In genomic region chr6:74606488-74607135, GRCh38 we compare ENCODE assay signal across 12 cellular contexts.
DNase-seq lines count a peak whose midpoint lies in the region; ATAC-seq and TF ChIP-seq lines count a peak whose summit lies in the region.
"Had no signal": no experiment of that assay in that cellular context is flagged by ENCODE, and none has a peak within 500 bp of the region (broad histone marks: within the 10 kb centered on the region; RNA-seq: fewer than 3 reads in every experiment).

No MANE protein-coding gene starts in this region.

- no peak for TF ChIP-seq CTCF in foreskin fibroblast (IDR thresholded peaks at IDR 0.05; ENCODE audit: low read depth, low read length)
- no peak for TF ChIP-seq CTCF in thyroid gland (IDR thresholded peaks at IDR 0.05)

- DNase-seq in GM04504 (ENCODE audit: low read depth) (peak; percentile 85), foreskin fibroblast (peak; percentile 90 to 95), sciatic nerve (ENCODE audit: low spot score) (no peak), DMS114 treated with DMSO at 0.1 percent for 48 hours (lab: John Stamatoyannopoulos, UW; ENCODE audit: unreplicated experiment) (no peak), thyroid gland (no peak), activated T-cell treated with anti-CD3 and anti-CD28 coated beads for 4 hours (no peak)
- DNase-seq: DMS79, NCI-H187 treated with DMSO at 0.1 percent for 48 hours, nucleus accumbens, T-helper 1 cell had no signal

- no peaks in the 10 kb centered on the region for H3K27me3 ChIP-seq in thyroid gland

- H3K36me3 ChIP-seq in thyroid gland = no peaks in the 10 kb centered on the region

- ATAC-seq in SK-N-SH treated with all-trans-retinoic acid at 6 μM for 48 hours (peak; percentile 34; the same call in 1 of the 3 replicates), sciatic nerve (peak; percentile 93), GM18873 (IDR thresholded peaks at IDR 0.05; ENCODE audit: low FRiP score, unreplicated experiment) (no peak)

- intact Hi-C loops in sciatic nerve (cut with DNase I) = no loop called here
- intact Hi-C loops in thyroid gland (cut with DNase I) = no loop called here

- H3K4me1 ChIP-seq in thyroid gland = no peaks in the 10 kb centered on the region

- no peaks in the 10 kb centered on the region for H3K9me3 ChIP-seq in thyroid gland

- no peak overlapping the region for H3K27ac ChIP-seq in thyroid gland

- 74 to 76% methylated on average over 3 of the region's 3 CpGs for WGBS in thyroid gland, 2 donors

- H3K4me3 ChIP-seq in foreskin fibroblast (ENCODE audit: low read depth in 1 of 2, low read length in 2 of 2) (no peak overlapping the region), thyroid gland (replicated peaks in 1 of 3) (no peak overlapping the region)

- TF ChIP-seq POLR2A in thyroid gland (IDR thresholded peaks at IDR 0.05) = no peak

TF ChIP-seq in SK-N-SH treated with all-trans-retinoic acid at 6 μM for 48 hours, 23 proteins besides CTCF, POLR2A, EP300 and RAD21:
- TF ChIP-seq RARB (CRISPR knock-in tag; IDR thresholded peaks at IDR 0.05) (no peak), SNAI2 (CRISPR knock-in tag; IDR thresholded peaks at IDR 0.05) (no peak), ZNF565 (CRISPR knock-in tag; conservative IDR thresholded peaks at IDR 0.05; ENCODE audit: low read depth) (no peak), PPARA (CRISPR knock-in tag; IDR thresholded peaks at IDR 0.05; ENCODE audit: borderline replicate concordance) (no peak), ZC3H10 (CRISPR knock-in tag; IDR thresholded peaks at IDR 0.05) (no peak), CSRNP3 (CRISPR knock-in tag; IDR thresholded peaks at IDR 0.05) (no peak), ZNF8 (CRISPR knock-in tag; IDR thresholded peaks at IDR 0.05) (no peak), TSHZ2 (CRISPR knock-in tag; IDR thresholded peaks at IDR 0.05) (no peak), ARNTL (CRISPR knock-in tag; IDR thresholded peaks at IDR 0.05; ENCODE audit: borderline replicate concordance, low read depth) (no peak), GLIS3 (CRISPR knock-in tag; IDR thresholded peaks at IDR 0.05) (no peak)
TF ChIP-seq in SK-N-SH treated with all-trans-retinoic acid at 6 μM for 48 hours: peak in this region for 0.

Comparison
In these comparisons a context has a peak if more than half of its experiments do, and no peak if none do; other contexts are left out.
1. DNase-seq: peak in GM04504 (single experiment) and foreskin fibroblast (2 of 2); none in sciatic nerve (single experiment), DMS114 treated with DMSO at 0.1 percent for 48 hours (single experiment), thyroid gland (0 of 2) and activated T-cell treated with anti-CD3 and anti-CD28 coated beads for 4 hours (single experiment).